Comparison of ENCODE assay signal across 11 cellular contexts in genomic region chr15:69718916-69719315, GRCh38.
DNase-seq lines count a peak whose midpoint lies in the region; ATAC-seq and TF ChIP-seq lines count a peak whose summit lies in the region.
"Had no signal": no experiment of that assay in that cellular context is flagged by ENCODE, and none has a peak within 500 bp of the region (broad histone marks: within the 10 kb centered on the region; RNA-seq: fewer than 3 reads in every experiment).

No MANE protein-coding gene starts in this region.

- H3K9ac ChIP-seq in BLaER1 (no peak overlapping the region), Loucy (ENCODE audit: low read depth, low read length, poor library complexity, severe bottlenecking) (peak overlapping the region; percentile 61)

- DNase-seq in activated T-helper 2 cell treated with anti-CD3 and anti-CD28 coated beads, Interferon-gamma antibody, Interleukin-2, Interleukin-4, amounts not matched to agents 10 μg/mL and 5 μg/mL and 100 μg/mL, durations not matched to agents 14 hours and 24 hours and 36 hours (ENCODE audit: low spot score), result no peak
- DNase-seq in mucosa of descending colon (no peak), prostate gland (ENCODE audit: low spot score) (no peak), NCI-H1694 treated with DMSO at 0.1 percent for 48 hours (lab: John Stamatoyannopoulos, UW) (no peak), ovary (no peak)
- DNase-seq: DMS153, NCI-H2171 treated with DMSO at 0.1 percent for 48 hours had no signal

- H3K4me1 Mint-ChIP-seq in activated T-helper 2 cell treated with anti-CD3 and anti-CD28 coated beads, Interferon-gamma antibody, Interleukin-2, Interleukin-4, amounts not matched to agents 10 μg/mL and 5 μg/mL and 100 μg/mL, durations not matched to agents 14 hours and 24 hours and 36 hours (ENCODE audit: low read depth), result peaks cover 77% of the 10 kb centered on the region

- peaks cover 8% of the 10 kb centered on the region for H3K27me3 Mint-ChIP-seq in activated T-helper 2 cell treated with anti-CD3 and anti-CD28 coated beads, Interferon-gamma antibody, Interleukin-2, Interleukin-4, amounts not matched to agents 10 μg/mL and 5 μg/mL and 100 μg/mL, durations not matched to agents 14 hours and 24 hours and 36 hours (ENCODE audit: low read depth)

- no peak for TF ChIP-seq POLR2A in prostate gland (IDR thresholded peaks at IDR 0.05)
- TF ChIP-seq POLR2A in ovary (IDR thresholded peaks at IDR 0.05), result no peak

- TF ChIP-seq CTCF in Loucy (conservative IDR thresholded peaks at IDR 0.05; ENCODE audit: low read length) (no peak), mucosa of descending colon (IDR thresholded peaks at IDR 0.05) (no peak), prostate gland (IDR thresholded peaks at IDR 0.05) (no peak), ovary (IDR thresholded peaks at IDR 0.05) (no peak)

- H3K27ac Mint-ChIP-seq in activated T-helper 2 cell treated with anti-CD3 and anti-CD28 coated beads, Interferon-gamma antibody, Interleukin-2, Interleukin-4, amounts not matched to agents 10 μg/mL and 5 μg/mL and 100 μg/mL, durations not matched to agents 14 hours and 24 hours and 36 hours, result peak overlapping the region; percentile 69

- H3K36me3 ChIP-seq in BLaER1 (no peaks in the 10 kb centered on the region), Loucy (ENCODE audit: insufficient read depth, low read length) (no peaks in the 10 kb centered on the region), mucosa of descending colon (ENCODE audit: low read depth) (no peaks in the 10 kb centered on the region), prostate gland (no peaks in the 10 kb centered on the region), ovary (no peaks in the 10 kb centered on the region)

- WGBS in prostate gland, result 47% methylated on average over 4 of the region's 4 CpGs
- WGBS in ovary, 3 donors, result 65 to 71% (median 70%) methylated on average over 4 of the region's 4 CpGs

- no peak for TF ChIP-seq EP300 in ovary (IDR thresholded peaks at IDR 0.05)

- no peak overlapping the region for H3K4me3 Mint-ChIP-seq in activated T-helper 2 cell treated with anti-CD3 and anti-CD28 coated beads, Interferon-gamma antibody, Interleukin-2, Interleukin-4, amounts not matched to agents 10 μg/mL and 5 μg/mL and 100 μg/mL, durations not matched to agents 14 hours and 24 hours and 36 hours (ENCODE audit: low read depth)

- H3K4me3 ChIP-seq in BLaER1 (no peak overlapping the region), Loucy (ENCODE audit: low read length, poor library complexity, severe bottlenecking) (peak overlapping the region; percentile 14), mucosa of descending colon (no peak overlapping the region), prostate gland (no peak overlapping the region), ovary (no peak overlapping the region)

- no peaks in the 10 kb centered on the region for H3K9me3 ChIP-seq in BLaER1
- no peaks in the 10 kb centered on the region for H3K9me3 ChIP-seq in Loucy (ENCODE audit: insufficient read depth, low read depth, low read length)
- no peaks in the 10 kb centered on the region for H3K9me3 ChIP-seq in mucosa of descending colon
- H3K9me3 ChIP-seq in prostate gland, result no peaks in the 10 kb centered on the region
- H3K9me3 ChIP-seq in ovary, result no peaks in the 10 kb centered on the region

- H3K36me3 Mint-ChIP-seq in activated T-helper 2 cell treated with anti-CD3 and anti-CD28 coated beads, Interferon-gamma antibody, Interleukin-2, Interleukin-4, amounts not matched to agents 10 μg/mL and 5 μg/mL and 100 μg/mL, durations not matched to agents 14 hours and 24 hours and 36 hours (ENCODE audit: low read depth), result peaks cover 6% of the 10 kb centered on the region
- H3K36me3 Mint-ChIP-seq: brain had no signal

- H3K9me3 Mint-ChIP-seq in activated T-helper 2 cell treated with anti-CD3 and anti-CD28 coated beads, Interferon-gamma antibody, Interleukin-2, Interleukin-4, amounts not matched to agents 10 μg/mL and 5 μg/mL and 100 μg/mL, durations not matched to agents 14 hours and 24 hours and 36 hours, result no peaks in the 10 kb centered on the region

- H4K20me1 ChIP-seq in BLaER1 (peaks cover 27% of the 10 kb centered on the region; the same call in 1 of the 2 replicates), Loucy (ENCODE audit: insufficient read depth, low read length, poor library complexity, severe bottlenecking) (no peaks in the 10 kb centered on the region)

- no peaks in the 10 kb centered on the region for H3K9me2 ChIP-seq in Loucy (replicated peaks; ENCODE audit: low read depth, low read length)

- peaks cover 37% of the 10 kb centered on the region for H3K4me1 ChIP-seq in BLaER1
- peaks cover 94% of the 10 kb centered on the region for H3K4me1 ChIP-seq in Loucy (ENCODE audit: insufficient read depth, low read length, poor library complexity, severe bottlenecking)
- no peaks in the 10 kb centered on the region for H3K4me1 ChIP-seq in mucosa of descending colon (ENCODE audit: low read depth)
- no peaks in the 10 kb centered on the region for H3K4me1 ChIP-seq in prostate gland (replicated peaks)
- no peaks in the 10 kb centered on the region for H3K4me1 ChIP-seq in ovary (ENCODE audit: insufficient read depth)

- intact Hi-C loops in activated T-helper 2 cell treated with anti-CD3 and anti-CD28 coated beads, Interferon-gamma antibody, Interleukin-2, Interleukin-4, amounts not matched to agents 10 μg/mL and 5 μg/mL and 100 μg/mL, durations not matched to agents 14 hours and 24 hours and 36 hours (cut with micrococcal nuclease), result loop anchor here (10.0 kb wide), 1 partner anchor 546 kb away; no protein-coding TSS in a partner anchor
- intact Hi-C loops in mucosa of descending colon (cut with DNase I, micrococcal nuclease), result no loop called here
- intact Hi-C loops in prostate gland (cut with DNase I), result loop anchor here (10.0 kb wide), 1 partner anchor 756 kb away; no protein-coding TSS in a partner anchor
- intact Hi-C loops in ovary (cut with DNase I), result no loop called here

- ATAC-seq in mucosa of descending colon, result peak; percentile 28
- ATAC-seq in GM18858 (IDR thresholded peaks at IDR 0.05; ENCODE audit: unreplicated experiment), result no peak

- no peak overlapping the region for H2AFZ ChIP-seq in Loucy (ENCODE audit: low read length)

- H3K27ac ChIP-seq in BLaER1 (no peak overlapping the region), prostate gland (no peak overlapping the region), ovary (no peak overlapping the region)

- peaks cover 36% of the 10 kb centered on the region for H3F3A ChIP-seq in Loucy (ENCODE audit: low read depth)

- H3K79me2 ChIP-seq in Loucy (ENCODE audit: insufficient read depth, low read length), result no peaks in the 10 kb centered on the region

- H3K4me2 ChIP-seq in BLaER1 (peak overlapping the region; percentile 23), Loucy (ENCODE audit: low read depth, low read length, poor library complexity, severe bottlenecking) (peak overlapping the region; percentile 62)

- peaks cover 32% of the 10 kb centered on the region for H3K27me3 ChIP-seq in BLaER1
- no peaks in the 10 kb centered on the region for H3K27me3 ChIP-seq in Loucy (ENCODE audit: insufficient read depth, low read length, poor library complexity, severe bottlenecking)
- H3K27me3 ChIP-seq in prostate gland (replicated peaks; ENCODE audit: insufficient read depth), result no peaks in the 10 kb centered on the region
- no peaks in the 10 kb centered on the region for H3K27me3 ChIP-seq in ovary

Comparison
In these comparisons a context has a peak if more than half of its experiments do, and no peak if none do; other contexts are left out.
1. intact Hi-C loops: an anchor here in activated T-helper 2 cell treated with anti-CD3 and anti-CD28 coated beads, Interferon-gamma antibody, Interleukin-2, Interleukin-4, amounts not matched to agents 10 μg/mL and 5 μg/mL and 100 μg/mL, durations not matched to agents 14 hours and 24 hours and 36 hours (10.0 kb wide) and prostate gland (10.0 kb wide); none called in mucosa of descending colon and ovary.